15 cellular contexts compared by ENCODE assay signal in genomic region chr17:82288602-82288927, GRCh38. TPM values are rescaled to one million over a fixed set of nuclear protein-coding genes. Genes with fewer than 3 reads are reported as not detected.
DNase-seq lines count a peak whose midpoint lies in the region; ATAC-seq, FAIRE-seq and TF ChIP-seq lines count a peak whose summit lies in the region.
"Had no signal": no experiment of that assay in that cellular context is flagged by ENCODE, and none has a peak within 500 bp of the region (broad histone marks: within the 10 kb centered on the region; RNA-seq: fewer than 3 reads in every experiment).

No MANE protein-coding gene starts in this region.

- intact Hi-C loops in heart right ventricle (cut with DNase I) (loop anchor here in 2 of 10 donors (1.0 to 2.0 kb wide), 2 partner anchors 15 to 16 kb away; partner anchors contain the start of gene CSNK1D (in 2 of the 2)), Right ventricle myocardium inferior (cut with DNase I) (no loop called here), pancreas (cut with DNase I) (no loop called here)
- intact Hi-C loops in dendritic cell treated with granulocyte-macrophage colony-stimulating factor and Interleukin-4, amounts not matched to agents 40 ng/mL and 50 ng/mL, for 4 days (cut with micrococcal nuclease), result no loop called here

- peak overlapping the region in 9 of 10 donors; percentile 23 to 93 (median 72) for H3K27ac ChIP-seq in heart right ventricle
- H3K27ac ChIP-seq in pancreas, result peak overlapping the region; percentile 39 to 88 (median 83)
- H3K27ac ChIP-seq: ascending aorta had no signal

- TF ChIP-seq POLR2A in GM12892 (IDR thresholded peaks at IDR 0.05; ENCODE audit: low read depth, low read length), result no peak

- peaks cover 11% of the 10 kb centered on the region for H3K27me3 Mint-ChIP-seq in dendritic cell treated with granulocyte-macrophage colony-stimulating factor and Interleukin-4, amounts not matched to agents 40 ng/mL and 50 ng/mL, for 4 days
- H3K27me3 Mint-ChIP-seq in stimulated activated naive B cell treated with anti-CD40 and anti-IgM and Interleukin-4, amounts not matched to agents 10 μg/mL and 1 μg/mL and 100 μg/mL, for 72 hours, result no peaks in the 10 kb centered on the region
- H3K27me3 Mint-ChIP-seq: stimulated activated memory B cell treated with anti-CD40 and anti-IgM and Interleukin-4, amounts not matched to agents 10 μg/mL and 1 μg/mL and 100 μg/mL, for 72 hours had no signal

- no peak overlapping the region for H3K4me3 ChIP-seq in heart right ventricle
- no peak overlapping the region for H3K4me3 ChIP-seq in pancreas
- H3K4me3 ChIP-seq: ascending aorta, dorsolateral prefrontal cortex had no signal

- H3K36me3 Mint-ChIP-seq in dendritic cell treated with granulocyte-macrophage colony-stimulating factor and Interleukin-4, amounts not matched to agents 40 ng/mL and 50 ng/mL, for 4 days (ENCODE audit: low read depth), result no peaks in the 10 kb centered on the region
- H3K36me3 Mint-ChIP-seq in stimulated activated naive B cell treated with anti-CD40 and anti-IgM and Interleukin-4, amounts not matched to agents 10 μg/mL and 1 μg/mL and 100 μg/mL, for 72 hours, result peaks cover 2 to 7% of the 10 kb centered on the region in 2 donors
- H3K36me3 Mint-ChIP-seq: stimulated activated memory B cell treated with anti-CD40 and anti-IgM and Interleukin-4, amounts not matched to agents 10 μg/mL and 1 μg/mL and 100 μg/mL, for 72 hours had no signal

- TF ChIP-seq CTCF in heart right ventricle (IDR thresholded peaks at IDR 0.05) (no peak), pancreas (IDR thresholded peaks at IDR 0.05) (no peak)

- H3K4me1 ChIP-seq in heart right ventricle (peaks cover 13 to 46% (median 26%) of the 10 kb centered on the region in 9 donors), pancreas (peaks cover 9 to 19% (median 18%) of the 10 kb centered on the region in 3 donors)

- no peaks in the 10 kb centered on the region for H3K9me3 ChIP-seq in heart right ventricle
- no peaks in the 10 kb centered on the region for H3K9me3 ChIP-seq in pancreas
- H3K9me3 ChIP-seq: ascending aorta had no signal

- no peaks in the 10 kb centered on the region for H3K9me3 Mint-ChIP-seq in dendritic cell treated with granulocyte-macrophage colony-stimulating factor and Interleukin-4, amounts not matched to agents 40 ng/mL and 50 ng/mL, for 4 days
- H3K9me3 Mint-ChIP-seq in stimulated activated naive B cell treated with anti-CD40 and anti-IgM and Interleukin-4, amounts not matched to agents 10 μg/mL and 1 μg/mL and 100 μg/mL, for 72 hours, result no peaks in the 10 kb centered on the region
- H3K9me3 Mint-ChIP-seq: activated CD4-positive, alpha-beta memory T cell treated with anti-CD3 and anti-CD28 coated beads, Interleukin-2, amount 10 ng/mL, durations not matched to agents 7 days and 5 days; stimulated activated memory B cell treated with anti-CD40 and anti-IgM and Interleukin-4, amounts not matched to agents 10 μg/mL and 1 μg/mL and 100 μg/mL, for 72 hours had no signal

- DNase-seq in heart right ventricle (no peak), Right ventricle myocardium inferior (ENCODE audit: missing footprints) (no peak), pancreas (peak in 1 of 6 donors; percentile 40), urothelium cell line (ENCODE audit: low spot score) (peak; percentile 57), GM12892 (ENCODE audit: insufficient read length) (no peak)
- no peak for DNase-seq in stimulated activated naive B cell treated with anti-CD40 and anti-IgM and Interleukin-4, amounts not matched to agents 10 μg/mL and 1 μg/mL and 100 μg/mL, for 72 hours
- DNase-seq: activated CD4-positive, alpha-beta memory T cell treated with anti-CD3 and anti-CD28 coated beads, Interleukin-2, amount 10 ng/mL, durations not matched to agents 7 days and 5 days; dorsolateral prefrontal cortex; midbrain; NCI-H526 treated with DMSO at 0.1 percent for 48 hours; stimulated activated CD4-positive, alpha-beta T cell treated with anti-CD3 and anti-CD28 coated beads, Interleukin-4, amount 100 ng/mL, for 4 hours had no signal

- H3K27me3 ChIP-seq in heart right ventricle, result no peaks in the 10 kb centered on the region
- no peaks in the 10 kb centered on the region for H3K27me3 ChIP-seq in pancreas
- H3K27me3 ChIP-seq: ascending aorta, dorsolateral prefrontal cortex had no signal

- ATAC-seq in heart right ventricle, result no peak
- ATAC-seq in Right ventricle myocardium inferior, result no peak
- no peak for ATAC-seq in pancreas
- ATAC-seq in stimulated activated naive B cell treated with anti-CD40 and anti-IgM and Interleukin-4, amounts not matched to agents 10 μg/mL and 1 μg/mL and 100 μg/mL, for 72 hours (replicated peaks), result no peak
- no peak for ATAC-seq in HG02981 (IDR thresholded peaks at IDR 0.05; ENCODE audit: unreplicated experiment)
- ATAC-seq: stimulated activated memory B cell treated with anti-CD40 and anti-IgM and Interleukin-4, amounts not matched to agents 10 μg/mL and 1 μg/mL and 100 μg/mL, for 72 hours had no signal

- H3K36me3 ChIP-seq in heart right ventricle, result no peaks in the 10 kb centered on the region
- no peaks in the 10 kb centered on the region for H3K36me3 ChIP-seq in pancreas
- H3K36me3 ChIP-seq: ascending aorta had no signal

- FAIRE-seq in pancreas (lab: Jason Lieb, UNC) (no peak), urothelium cell line (lab: Jason Lieb, UNC) (no peak), GM12892 (lab: Jason Lieb, UNC) (no peak)

- 82 to 87% methylated on average over 7 of the region's 7 CpGs for WGBS in heart right ventricle, 2 donors
- 45 to 51% methylated on average over 7 of the region's 7 CpGs for whole genome bisulfite sequencing in pancreas, 2 donors

- H3K4me3 Mint-ChIP-seq in dendritic cell treated with granulocyte-macrophage colony-stimulating factor and Interleukin-4, amounts not matched to agents 40 ng/mL and 50 ng/mL, for 4 days, result no peak overlapping the region
- no peak overlapping the region for H3K4me3 Mint-ChIP-seq in stimulated activated naive B cell treated with anti-CD40 and anti-IgM and Interleukin-4, amounts not matched to agents 10 μg/mL and 1 μg/mL and 100 μg/mL, for 72 hours
- H3K4me3 Mint-ChIP-seq: activated CD4-positive, alpha-beta memory T cell treated with anti-CD3 and anti-CD28 coated beads, Interleukin-2, amount 10 ng/mL, durations not matched to agents 7 days and 5 days; stimulated activated memory B cell treated with anti-CD40 and anti-IgM and Interleukin-4, amounts not matched to agents 10 μg/mL and 1 μg/mL and 100 μg/mL, for 72 hours had no signal

- peaks cover 25% of the 10 kb centered on the region for H3K4me1 Mint-ChIP-seq in dendritic cell treated with granulocyte-macrophage colony-stimulating factor and Interleukin-4, amounts not matched to agents 40 ng/mL and 50 ng/mL, for 4 days (ENCODE audit: low read depth)
- H3K4me1 Mint-ChIP-seq in stimulated activated naive B cell treated with anti-CD40 and anti-IgM and Interleukin-4, amounts not matched to agents 10 μg/mL and 1 μg/mL and 100 μg/mL, for 72 hours, result peaks cover 16 to 18% of the 10 kb centered on the region in 2 donors

- H3K27ac Mint-ChIP-seq in dendritic cell treated with granulocyte-macrophage colony-stimulating factor and Interleukin-4, amounts not matched to agents 40 ng/mL and 50 ng/mL, for 4 days, result peak overlapping the region; percentile 70
- H3K27ac Mint-ChIP-seq in stimulated activated naive B cell treated with anti-CD40 and anti-IgM and Interleukin-4, amounts not matched to agents 10 μg/mL and 1 μg/mL and 100 μg/mL, for 72 hours, result no peak overlapping the region
- H3K27ac Mint-ChIP-seq: activated CD4-positive, alpha-beta memory T cell treated with anti-CD3 and anti-CD28 coated beads, Interleukin-2, amount 10 ng/mL, durations not matched to agents 7 days and 5 days; stimulated activated memory B cell treated with anti-CD40 and anti-IgM and Interleukin-4, amounts not matched to agents 10 μg/mL and 1 μg/mL and 100 μg/mL, for 72 hours had no signal

RNA-seq across cellular contexts. Expression of gene CSNK1D, which starts 15.1 kb away (rescaled TPM):
- total RNA-seq in heart right ventricle, result 10 to 100 TPM; 56.8 to 72.7 (median 67.8) TPM
- polyA plus RNA-seq in heart right ventricle, result 10 to 100 TPM; 54.4 to 58.1 TPM
- 62.6 TPM for total RNA-seq in Right ventricle myocardium inferior
- 10 to 100 TPM; 47.1 to 81.6 (median 62.5) TPM for total RNA-seq in pancreas
- 100 to 1,000 TPM; 101 to 107 TPM for polyA plus RNA-seq in pancreas
- 52.3 TPM for polyA plus RNA-seq in GM12892 (2012; ENCODE audit: missing spikeins)

RNA-seq across cellular contexts. Expression of gene CD7, which starts 28.8 kb away (rescaled TPM):
- total RNA-seq in heart right ventricle (1 to 10 TPM in 2 of 10 donors, under 1 TPM in 7, not detected in 1; 0.15 to 6.0 (median 0.36) TPM), Right ventricle myocardium inferior (0.73 TPM), pancreas (1 to 10 TPM in 2 of 6 donors, under 1 TPM in 4; 0.28 to 1.3 (median 0.98) TPM)
- polyA plus RNA-seq in heart right ventricle (under 1 TPM; 0.66 to 0.81 TPM), pancreas (1 to 10 TPM in 1 of 2 donors, under 1 TPM in 1; 0.70 to 1.0 TPM)
- not detected for polyA plus RNA-seq in GM12892 (2012; ENCODE audit: missing spikeins)

RNA-seq across cellular contexts. Expression of gene SECTM1, which starts 45.0 kb away (rescaled TPM):
- total RNA-seq in heart right ventricle (10 to 100 TPM in 1 of 10 donors, 1 to 10 TPM in 9; 1.7 to 29.9 (median 3.9) TPM), Right ventricle myocardium inferior (4.9 TPM), pancreas (1 to 10 TPM in 5 of 6 donors, under 1 TPM in 1; 0.74 to 7.4 (median 1.4) TPM)
- polyA plus RNA-seq in heart right ventricle (1 to 10 TPM; 2.7 to 3.2 TPM), pancreas (1 to 10 TPM; 1.5 to 3.3 TPM)
- polyA plus RNA-seq in GM12892 (2012; ENCODE audit: missing spikeins), result not detected

RNA-seq across cellular contexts. Expression of gene SLC16A3, which starts 59.7 kb away (rescaled TPM):
- total RNA-seq in heart right ventricle, result 10 to 100 TPM in 5 of 10 donors, 1 to 10 TPM in 5; 4.8 to 65.3 (median 10.1) TPM
- polyA plus RNA-seq in heart right ventricle, result 10 to 100 TPM in 1 of 2 donors, 1 to 10 TPM in 1; 8.4 to 33.6 TPM
- 10.4 TPM for total RNA-seq in Right ventricle myocardium inferior
- 10 to 100 TPM in 2 of 6 donors, 1 to 10 TPM in 4; 1.2 to 22.8 (median 4.2) TPM for total RNA-seq in pancreas
- polyA plus RNA-seq in pancreas, result 1 to 10 TPM; 3.5 TPM
- polyA plus RNA-seq in GM12892 (2012; ENCODE audit: missing spikeins), result 56.1 TPM
